ENCODE assay signal across 15 cellular contexts in the genomic region with DNA sequence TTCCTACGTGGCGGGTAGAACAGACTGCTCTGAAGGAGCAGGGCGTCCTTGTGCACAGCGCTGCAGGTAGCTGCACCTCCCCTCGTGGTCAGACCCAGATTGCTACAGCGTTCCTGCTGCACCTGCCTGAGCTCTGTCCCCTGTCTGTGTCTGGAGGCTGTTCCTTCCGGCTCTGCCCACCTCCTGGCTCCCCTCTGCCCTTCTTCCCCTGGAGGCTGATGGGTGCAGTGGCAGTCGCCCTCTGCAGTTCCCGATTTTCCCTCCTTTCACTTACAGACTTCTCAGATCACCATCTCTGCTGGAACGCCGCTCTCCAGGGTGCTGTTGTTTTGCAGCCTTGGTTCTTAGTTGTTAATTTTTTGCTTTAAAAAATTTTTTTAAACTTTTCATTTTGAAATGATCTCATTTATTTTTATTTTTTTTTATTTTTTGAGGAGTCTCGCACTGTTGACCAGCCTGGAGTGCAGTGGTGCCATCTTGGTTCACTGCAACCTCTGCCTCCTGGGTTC.
"Had no signal": no experiment of that assay in that cellular context is flagged by ENCODE, and none has a peak within 500 bp of the region (broad histone marks: within the 10 kb centered on the region; RNA-seq: fewer than 3 reads in every experiment).

No MANE protein-coding gene starts in this region.

- H3K27me3 Mint-ChIP-seq: activated CD4-positive, alpha-beta memory T cell treated with anti-CD3 and anti-CD28 coated beads for 36 hours; activated naive CD8-positive, alpha-beta T cell treated with anti-CD3 and anti-CD28 coated beads for 36 hours; naive thymus-derived CD4-positive, alpha-beta T cell had no signal

- ATAC-seq: gastroesophageal sphincter; left colon; naive thymus-derived CD4-positive, alpha-beta T cell; stimulated activated naive CD8-positive, alpha-beta T cell treated with anti-CD3 and anti-CD28 coated beads, Interleukin-15, Interleukin-2, amounts not matched to agents 100 U/mL and 50 U/mL, for 24 hours had no signal

- H3K27ac ChIP-seq: breast epithelium, gastroesophageal sphincter, suprapubic skin, upper lobe of left lung had no signal

- H3K4me1 Mint-ChIP-seq: activated naive CD8-positive, alpha-beta T cell treated with anti-CD3 and anti-CD28 coated beads for 36 hours had no signal

- H3K4me1 ChIP-seq: gastroesophageal sphincter, suprapubic skin had no signal

- H3K27ac Mint-ChIP-seq: activated CD4-positive, alpha-beta memory T cell treated with anti-CD3 and anti-CD28 coated beads for 36 hours; activated naive CD8-positive, alpha-beta T cell treated with anti-CD3 and anti-CD28 coated beads for 36 hours had no signal

- H3K9me3 ChIP-seq: breast epithelium, gastroesophageal sphincter, suprapubic skin, upper lobe of left lung had no signal

- H3K9me3 Mint-ChIP-seq: activated CD4-positive, alpha-beta memory T cell treated with anti-CD3 and anti-CD28 coated beads for 36 hours; activated naive CD8-positive, alpha-beta T cell treated with anti-CD3 and anti-CD28 coated beads for 36 hours; naive thymus-derived CD4-positive, alpha-beta T cell had no signal

- DNase-seq: activated CD4-positive, alpha-beta memory T cell treated with anti-CD3 and anti-CD28 coated beads for 36 hours; activated CD4-positive, CD25-positive, alpha-beta regulatory T cell treated with anti-CD3 and anti-CD28 coated beads, Interleukin-2, amount 50 U/mL, for 72 hours; activated gamma-delta T cell treated with Interleukin-2 at 50 U/mL for 16 hours; activated naive CD8-positive, alpha-beta T cell treated with anti-CD3 and anti-CD28 coated beads for 36 hours; activated T-cell treated with anti-CD3 and anti-CD28 coated beads, Interleukin-2, amount 50 U/mL, for 48 hours; left colon; naive thymus-derived CD4-positive, alpha-beta T cell; occipital lobe; stimulated activated CD4-positive, alpha-beta T cell treated with anti-CD3 and anti-CD28 coated beads, Interleukin-2, amount 100 ng/mL, for 48 hours; stimulated activated naive CD8-positive, alpha-beta T cell treated with anti-CD3 and anti-CD28 coated beads, Interleukin-15, Interleukin-2, amounts not matched to agents 100 U/mL and 50 U/mL, for 24 hours; T-helper 2 cell; upper lobe of left lung had no signal

- H3K4me3 ChIP-seq: breast epithelium, gastroesophageal sphincter, suprapubic skin, upper lobe of left lung had no signal

- H3K27me3 ChIP-seq: breast epithelium, gastroesophageal sphincter, suprapubic skin, upper lobe of left lung had no signal

- H3K4me3 Mint-ChIP-seq: activated CD4-positive, alpha-beta memory T cell treated with anti-CD3 and anti-CD28 coated beads for 36 hours; activated naive CD8-positive, alpha-beta T cell treated with anti-CD3 and anti-CD28 coated beads for 36 hours; naive thymus-derived CD4-positive, alpha-beta T cell had no signal

- H3K36me3 ChIP-seq: breast epithelium had no signal
